1 cellular context compared by ENCODE assay signal in genomic region chr6:113854531-113855499, GRCh38.
TF ChIP-seq lines count a peak whose summit lies in the region.

No MANE protein-coding gene starts in this region.

TF ChIP-seq in SK-N-SH, 30 proteins besides CTCF, POLR2A, EP300 and RAD21 (continued from another document):
- TF ChIP-seq, protein P1, sequence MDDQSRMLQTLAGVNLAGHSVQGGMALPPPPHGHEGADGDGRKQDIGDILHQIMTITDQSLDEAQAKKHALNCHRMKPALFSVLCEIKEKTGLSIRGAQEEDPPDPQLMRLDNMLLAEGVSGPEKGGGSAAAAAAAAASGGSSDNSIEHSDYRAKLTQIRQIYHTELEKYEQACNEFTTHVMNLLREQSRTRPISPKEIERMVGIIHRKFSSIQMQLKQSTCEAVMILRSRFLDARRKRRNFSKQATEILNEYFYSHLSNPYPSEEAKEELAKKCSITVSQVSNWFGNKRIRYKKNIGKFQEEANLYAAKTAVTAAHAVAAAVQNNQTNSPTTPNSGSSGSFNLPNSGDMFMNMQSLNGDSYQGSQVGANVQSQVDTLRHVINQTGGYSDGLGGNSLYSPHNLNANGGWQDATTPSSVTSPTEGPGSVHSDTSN (IDR thresholded peaks at IDR 0.05) = 0 out of 2 replicates have a peak, but pooled peaks have one; percentile 9
- TF ChIP-seq SMC3 (IDR thresholded peaks at IDR 0.05; ENCODE audit: low read depth, low read length) = peak; percentile 21; the same call in 1 of the 2 replicates
- 0 out of 2 replicates have a peak, but pooled peaks have one; percentile 4 for TF ChIP-seq JUND (IDR thresholded peaks at IDR 0.05)
- TF ChIP-seq, protein P2, sequence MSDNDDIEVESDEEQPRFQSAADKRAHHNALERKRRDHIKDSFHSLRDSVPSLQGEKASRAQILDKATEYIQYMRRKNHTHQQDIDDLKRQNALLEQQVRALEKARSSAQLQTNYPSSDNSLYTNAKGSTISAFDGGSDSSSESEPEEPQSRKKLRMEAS (IDR thresholded peaks at IDR 0.05; ENCODE audit: low read depth) = peak; percentile 38
- TF ChIP-seq IRF3 (IDR thresholded peaks at IDR 0.05; ENCODE audit: low read depth, low read length) = no peak
- TF ChIP-seq NRF1 (IDR thresholded peaks at IDR 0.05; ENCODE audit: low read depth, low read length) = peak; percentile 64
- TF ChIP-seq FOXJ3 (CRISPR knock-in tag; IDR thresholded peaks at IDR 0.05) = 0 out of 2 replicates have a peak, but pooled peaks have one; percentile 42
- no peak for TF ChIP-seq EZH2phosphoT487 (IDR thresholded peaks at IDR 0.05; ENCODE audit: borderline replicate concordance, low read depth)
- peak; percentile 55 for TF ChIP-seq RFX5 (IDR thresholded peaks at IDR 0.05; ENCODE audit: low read length)
- no peak for TF ChIP-seq CHD2 (IDR thresholded peaks at IDR 0.05; ENCODE audit: low read length, partially characterized antibody)
- no peak for TF ChIP-seq ELF1 (IDR thresholded peaks at IDR 0.05)
- TF ChIP-seq MEF2A (IDR thresholded peaks at IDR 0.05; ENCODE audit: borderline replicate concordance, low read depth) = no peak
- no peak for TF ChIP-seq YY1 (IDR thresholded peaks at IDR 0.05; ENCODE audit: low read depth)
- TF ChIP-seq FOSL2 (IDR thresholded peaks at IDR 0.05; ENCODE audit: borderline replicate concordance, low read depth) = no peak
- TF ChIP-seq TAF1 (IDR thresholded peaks at IDR 0.05; ENCODE audit: borderline replicate concordance, low read depth, low read length) = peak; percentile 23; the same call in 1 of the 2 replicates
- peak; percentile 24; the same call in 1 of the 2 replicates for TF ChIP-seq TCF12 (IDR thresholded peaks at IDR 0.05)
- peak; percentile 29; the same call in 1 of the 2 replicates for TF ChIP-seq MXI1 (IDR thresholded peaks at IDR 0.05; ENCODE audit: low read depth, low read length)
- peak; percentile 25; the same call in 1 of the 2 replicates for TF ChIP-seq NFIC (IDR thresholded peaks at IDR 0.05; ENCODE audit: borderline replicate concordance)
